ENCODE assay signal across 26 cellular contexts in genomic region chr12:1436996-1437395, GRCh38.
"Had no signal": no experiment of that assay in that cellular context is flagged by ENCODE, and none has a peak within 500 bp of the region (broad histone marks: within the 10 kb centered on the region; RNA-seq: fewer than 3 reads in every experiment).

No MANE protein-coding gene starts in this region.

- ATAC-seq: foreskin keratinocyte, gastroesophageal sphincter, heart left ventricle, left colon, left lobe of liver, left ventricle myocardium superior had no signal

- H3K4me3 Mint-ChIP-seq: immature natural killer cell, memory B cell had no signal

- H3K36me3 ChIP-seq: esophagus muscularis mucosa, gastroesophageal sphincter, heart left ventricle had no signal

- H3K4me2 ChIP-seq: hepatocyte had no signal

- H3K4me1 Mint-ChIP-seq: immature natural killer cell, memory B cell had no signal

- H3K27ac ChIP-seq: coronary artery, dorsolateral prefrontal cortex, esophagus muscularis mucosa, foreskin keratinocyte, gastroesophageal sphincter, heart left ventricle, hepatocyte had no signal

- H3K4me3 ChIP-seq: coronary artery, dorsolateral prefrontal cortex, esophagus muscularis mucosa, gastroesophageal sphincter, heart left ventricle, hepatocyte, lung had no signal

- H3K36me3 Mint-ChIP-seq: immature natural killer cell had no signal

- H3K9me3 ChIP-seq: esophagus muscularis mucosa, gastroesophageal sphincter, heart left ventricle had no signal

- H3K79me2 ChIP-seq: hepatocyte had no signal

- H3K27ac Mint-ChIP-seq: immature natural killer cell, memory B cell had no signal

- H3K27me3 Mint-ChIP-seq: memory B cell had no signal

- FAIRE-seq: colon, endothelial cell of umbilical vein, frontal cortex, kidney had no signal

- H3K9me3 Mint-ChIP-seq: immature natural killer cell, memory B cell had no signal

- H3K27me3 ChIP-seq: dorsolateral prefrontal cortex, esophagus muscularis mucosa, foreskin keratinocyte, gastroesophageal sphincter, heart left ventricle, hepatocyte had no signal

- DNase-seq: dermis blood vessel endothelial cell; dorsolateral prefrontal cortex; effector CD4-positive, alpha-beta T cell; effector memory CD4-positive, alpha-beta T cell; foreskin keratinocyte; heart left ventricle; hypothalamus; immature natural killer cell; islet precursor cell; kidney; kidney glomerular epithelial cell; left colon; left ventricle myocardium superior; mammary epithelial cell; mesendoderm; midbrain had no signal

- H2AFZ ChIP-seq: hepatocyte had no signal
